Comparison of ENCODE assay signal across 32 cellular contexts in the genomic region with DNA sequence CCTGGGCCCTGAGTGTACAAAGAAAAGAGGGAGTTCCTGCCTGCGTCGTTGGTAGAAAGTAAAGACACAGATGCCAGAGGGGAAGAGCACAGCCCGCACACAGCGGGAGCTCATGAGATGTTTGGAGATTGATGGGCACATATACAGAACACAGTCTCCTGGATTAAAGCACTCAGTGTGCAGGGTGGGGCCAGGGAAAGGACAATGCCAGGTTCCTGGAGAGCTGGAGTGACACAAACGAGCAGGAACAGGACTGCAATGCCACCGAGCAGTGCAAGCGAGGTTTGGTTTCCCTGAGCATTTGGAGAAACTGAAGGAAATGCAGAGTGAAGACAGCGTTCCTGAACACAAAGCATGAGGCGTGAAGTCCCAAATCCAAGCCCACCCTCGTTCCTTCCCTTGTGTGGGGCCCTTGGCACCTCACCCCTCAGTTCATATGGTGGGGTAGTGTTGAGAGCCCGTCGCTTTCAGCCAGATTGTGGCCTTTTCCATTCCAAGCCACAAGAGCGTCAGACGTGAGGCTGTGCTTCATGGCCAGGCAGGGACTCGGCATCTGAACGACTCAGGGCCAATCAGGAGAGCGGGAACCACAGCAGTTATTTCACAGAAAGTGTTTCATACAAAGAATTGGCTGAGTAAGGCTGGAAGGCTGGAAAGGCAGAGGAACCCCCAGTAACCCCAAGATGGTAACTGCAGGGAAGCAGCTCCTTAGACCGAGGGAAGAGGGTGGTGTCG.
"Had no signal": no experiment of that assay in that cellular context is flagged by ENCODE, and none has a peak within 500 bp of the region (broad histone marks: within the 10 kb centered on the region; RNA-seq: fewer than 3 reads in every experiment).

No MANE protein-coding gene starts in this region.

- H3K36me3 Mint-ChIP-seq: activated naive CD4-positive, alpha-beta T cell treated with anti-CD3 and anti-CD28 coated beads, Interleukin-2, amount 10 ng/mL, durations not matched to agents 7 days and 5 days; activated naive CD8-positive, alpha-beta T cell treated with anti-CD3 and anti-CD28 coated beads, Interleukin-2, amount 10 ng/mL, durations not matched to agents 7 days and 5 days; stimulated activated memory B cell treated with anti-CD40 and anti-IgM and Interleukin-4, amounts not matched to agents 10 μg/mL and 1 μg/mL and 100 μg/mL, for 72 hours had no signal

- ATAC-seq: activated CD4-positive, CD25-positive, alpha-beta regulatory T cell treated with anti-CD3 and anti-CD28 coated beads, Interleukin-2, amount 50 U/mL, for 24 hours; effector memory CD8-positive, alpha-beta T cell; gastroesophageal sphincter; stimulated activated memory B cell treated with anti-CD40 and anti-IgM and Interleukin-4, amounts not matched to agents 10 μg/mL and 1 μg/mL and 100 μg/mL, for 72 hours; stimulated activated naive CD8-positive, alpha-beta T cell treated with anti-CD3 and anti-CD28 coated beads, Interleukin-15, amount 100 ng/mL, for 72 hours; T-helper 17 cell; upper lobe of right lung had no signal

- H3K27me3 ChIP-seq: gastroesophageal sphincter, hepatocyte, right atrium auricular region, thyroid gland, upper lobe of right lung had no signal

- H2AFZ ChIP-seq: hepatocyte had no signal

- H3K4me1 ChIP-seq: breast epithelium had no signal

- H3K36me3 ChIP-seq: breast epithelium, gastroesophageal sphincter, left ventricle myocardium inferior, right atrium auricular region, thyroid gland, upper lobe of right lung, WERI-Rb-1 had no signal

- H3K9me3 ChIP-seq: breast epithelium, gastroesophageal sphincter, left ventricle myocardium inferior, right atrium auricular region, thyroid gland, upper lobe of right lung had no signal

- H3K27ac ChIP-seq: breast epithelium, gastroesophageal sphincter, hepatocyte, left ventricle myocardium inferior, right atrium auricular region, thyroid gland, upper lobe of right lung, WERI-Rb-1 had no signal

- H3K4me3 Mint-ChIP-seq: activated CD4-positive, alpha-beta memory T cell treated with anti-CD3 and anti-CD28 coated beads, Interleukin-2, amount 10 ng/mL, durations not matched to agents 7 days and 5 days; activated CD4-positive, alpha-beta T cell treated with anti-CD3 and anti-CD28 coated beads, Interleukin-2, amount 10 ng/mL, durations not matched to agents 24 days and 14 days; activated naive CD4-positive, alpha-beta T cell treated with anti-CD3 and anti-CD28 coated beads, Interleukin-2, amount 10 ng/mL, durations not matched to agents 7 days and 5 days; activated naive CD8-positive, alpha-beta T cell treated with anti-CD3 and anti-CD28 coated beads, Interleukin-2, amount 10 ng/mL, durations not matched to agents 7 days and 5 days; activated T-cell treated with anti-CD3 and anti-CD28 coated beads, Interleukin-2, amount 50 U/mL, for 24 hours; effector memory CD8-positive, alpha-beta T cell; stimulated activated memory B cell treated with anti-CD40 and anti-IgM and Interleukin-4, amounts not matched to agents 10 μg/mL and 1 μg/mL and 100 μg/mL, for 72 hours; stimulated activated naive CD8-positive, alpha-beta T cell treated with anti-CD3 and anti-CD28 coated beads, Interleukin-15, amount 100 ng/mL, for 72 hours; T-helper 17 cell had no signal

- H3K27ac Mint-ChIP-seq: activated CD4-positive, alpha-beta memory T cell treated with anti-CD3 and anti-CD28 coated beads, Interleukin-2, amount 10 ng/mL, durations not matched to agents 7 days and 5 days; activated CD4-positive, alpha-beta T cell treated with anti-CD3 and anti-CD28 coated beads, Interleukin-2, amount 10 ng/mL, durations not matched to agents 24 days and 14 days; activated naive CD4-positive, alpha-beta T cell treated with anti-CD3 and anti-CD28 coated beads, Interleukin-2, amount 10 ng/mL, durations not matched to agents 7 days and 5 days; activated naive CD8-positive, alpha-beta T cell treated with anti-CD3 and anti-CD28 coated beads, Interleukin-2, amount 10 ng/mL, durations not matched to agents 7 days and 5 days; activated T-cell treated with anti-CD3 and anti-CD28 coated beads, Interleukin-2, amount 50 U/mL, for 24 hours; effector memory CD8-positive, alpha-beta T cell; stimulated activated memory B cell treated with anti-CD40 and anti-IgM and Interleukin-4, amounts not matched to agents 10 μg/mL and 1 μg/mL and 100 μg/mL, for 72 hours; T-helper 17 cell had no signal

- H3K4me2 ChIP-seq: hepatocyte, smooth muscle cell had no signal

- H3K4me3 ChIP-seq: breast epithelium, gastroesophageal sphincter, hepatocyte, left ventricle myocardium inferior, lung, right atrium auricular region, smooth muscle cell, thyroid gland, upper lobe of right lung had no signal

- DNase-seq: activated CD4-positive, alpha-beta memory T cell treated with anti-CD3 and anti-CD28 coated beads, Interleukin-2, amount 10 ng/mL, durations not matched to agents 7 days and 5 days; activated CD4-positive, alpha-beta T cell treated with anti-CD3 and anti-CD28 coated beads, Interleukin-2, amount 10 ng/mL, durations not matched to agents 24 days and 14 days; activated CD8-positive, alpha-beta memory T cell treated with anti-CD3 and anti-CD28 coated beads, Interleukin-2, amount 50 U/mL, for 48 hours; activated gamma-delta T cell; activated naive CD4-positive, alpha-beta T cell treated with anti-CD3 and anti-CD28 coated beads, Interleukin-2, amount 10 ng/mL, durations not matched to agents 7 days and 5 days; activated naive CD8-positive, alpha-beta T cell treated with anti-CD3 and anti-CD28 coated beads, Interleukin-2, amount 10 ng/mL, durations not matched to agents 7 days and 5 days; activated T-cell treated with anti-CD3 and anti-CD28 coated beads, Interleukin-2, amount 50 U/mL, for 24 hours; amniotic stem cell; cerebellar nuclear complex; cortex of kidney; effector memory CD8-positive, alpha-beta T cell; erythroblast; islet precursor cell; left ventricle myocardium inferior; stimulated activated CD4-positive, alpha-beta T cell treated with anti-CD3 and anti-CD28 coated beads, Interleukin-1b, Interleukin-23, amount 100 ng/mL, for 48 hours; stimulated activated CD4-positive, alpha-beta T cell treated with anti-CD3 and anti-CD28 coated beads, Interleukin-4, amount 100 ng/mL, for 4 hours; stimulated activated CD8-positive, alpha-beta memory T cell treated with anti-CD3 and anti-CD28 coated beads, Interleukin-4, amount 100 ng/mL, for 48 hours; stimulated activated naive CD8-positive, alpha-beta T cell treated with anti-CD3 and anti-CD28 coated beads, Interleukin-15, amount 100 ng/mL, for 72 hours; substantia nigra; T-helper 17 cell; T1000; thyroid gland; upper lobe of right lung; WERI-Rb-1 had no signal

- H3K9me3 Mint-ChIP-seq: activated CD4-positive, alpha-beta memory T cell treated with anti-CD3 and anti-CD28 coated beads, Interleukin-2, amount 10 ng/mL, durations not matched to agents 7 days and 5 days; activated CD4-positive, alpha-beta T cell treated with anti-CD3 and anti-CD28 coated beads, Interleukin-2, amount 10 ng/mL, durations not matched to agents 24 days and 14 days; activated naive CD4-positive, alpha-beta T cell treated with anti-CD3 and anti-CD28 coated beads, Interleukin-2, amount 10 ng/mL, durations not matched to agents 7 days and 5 days; activated naive CD8-positive, alpha-beta T cell treated with anti-CD3 and anti-CD28 coated beads, Interleukin-2, amount 10 ng/mL, durations not matched to agents 7 days and 5 days; activated T-cell treated with anti-CD3 and anti-CD28 coated beads, Interleukin-2, amount 50 U/mL, for 24 hours; effector memory CD8-positive, alpha-beta T cell; stimulated activated memory B cell treated with anti-CD40 and anti-IgM and Interleukin-4, amounts not matched to agents 10 μg/mL and 1 μg/mL and 100 μg/mL, for 72 hours; stimulated activated naive CD8-positive, alpha-beta T cell treated with anti-CD3 and anti-CD28 coated beads, Interleukin-15, amount 100 ng/mL, for 72 hours had no signal

- H3K79me2 ChIP-seq: hepatocyte had no signal
